ENCODE assay signal across 31 cellular contexts in genomic region chr4:6825403-6825802, GRCh38. TPM values are rescaled to one million over a fixed set of nuclear protein-coding genes. Genes with fewer than 3 reads are reported as not detected.
DNase-seq lines count a peak whose midpoint lies in the region; ATAC-seq, FAIRE-seq and TF ChIP-seq lines count a peak whose summit lies in the region.
"Had no signal": no experiment of that assay in that cellular context is flagged by ENCODE, and none has a peak within 500 bp of the region (broad histone marks: within the 10 kb centered on the region; RNA-seq: fewer than 3 reads in every experiment).

No MANE protein-coding gene starts in this region.

- no peaks in the 10 kb centered on the region for H3K27me3 Mint-ChIP-seq in CD4-positive, CD25-positive, alpha-beta regulatory T cell
- H3K27me3 Mint-ChIP-seq in activated CD8-positive, alpha-beta T cell treated with anti-CD3 and anti-CD28 coated beads, Interleukin-2, amount 10 ng/mL, durations not matched to agents 7 days and 5 days (ENCODE audit: low read depth), result no peaks in the 10 kb centered on the region
- H3K27me3 Mint-ChIP-seq in naive thymus-derived CD4-positive, alpha-beta T cell, result no peaks in the 10 kb centered on the region
- H3K27me3 Mint-ChIP-seq: activated CD4-positive, alpha-beta memory T cell treated with anti-CD3 and anti-CD28 coated beads, Interleukin-2, amount 10 ng/mL, durations not matched to agents 7 days and 5 days; CD4-positive, alpha-beta T cell; IgD-negative memory B cell had no signal

- no peak overlapping the region for H3K4me2 ChIP-seq in hepatocyte

- no peak overlapping the region for H3K27ac ChIP-seq in CD4-positive, CD25-positive, alpha-beta regulatory T cell (ENCODE audit: insufficient read depth, low read length, poor library complexity, severe bottlenecking)
- H3K27ac ChIP-seq in naive thymus-derived CD4-positive, alpha-beta T cell (ENCODE audit: low read depth, low read length), result no peak overlapping the region
- H3K27ac ChIP-seq in small intestine (ENCODE audit: low read depth in 1 of 2, low read length in 1 of 2) (no peak overlapping the region), hepatocyte (no peak overlapping the region)
- H3K27ac ChIP-seq: ascending aorta, cardiac muscle cell, esophagus muscularis mucosa, foreskin keratinocyte, Peyer's patch, prostate gland, stomach, thyroid gland had no signal

- CTCF ChIA-PET in activated CD8-positive, alpha-beta T cell treated with anti-CD3 and anti-CD28 coated beads, Interleukin-2, amount 10 ng/mL, durations not matched to agents 7 days and 5 days (lab: Charles Lee), result interaction anchor here (1.0 to 3.3 kb wide), 5 partner anchors 10 to 109 kb away, joined by 3 to 20 read pairs (median 3); no protein-coding TSS in a partner anchor
- CTCF ChIA-PET in naive thymus-derived CD4-positive, alpha-beta T cell (lab: Charles Lee), result interaction anchor here (0.6 kb wide), 1 partner anchor 9 kb away, joined by 4 read pairs; no protein-coding TSS in a partner anchor

- no peak overlapping the region for H3K4me3 Mint-ChIP-seq in CD4-positive, CD25-positive, alpha-beta regulatory T cell
- H3K4me3 Mint-ChIP-seq in activated CD8-positive, alpha-beta T cell treated with anti-CD3 and anti-CD28 coated beads, Interleukin-2, amount 10 ng/mL, durations not matched to agents 7 days and 5 days, result no peak overlapping the region
- no peak overlapping the region for H3K4me3 Mint-ChIP-seq in naive thymus-derived CD4-positive, alpha-beta T cell
- H3K4me3 Mint-ChIP-seq: activated CD4-positive, alpha-beta memory T cell treated with anti-CD3 and anti-CD28 coated beads, Interleukin-2, amount 10 ng/mL, durations not matched to agents 7 days and 5 days; activated naive CD4-positive, alpha-beta T cell treated with anti-CD3 and anti-CD28 coated beads for 36 hours; CD4-positive, alpha-beta T cell; endodermal cell had no signal

- H4K20me1 ChIP-seq in hepatocyte (ENCODE audit: insufficient read depth, poor library complexity, severe bottlenecking), result peaks cover 38% of the 10 kb centered on the region

- intact Hi-C loops in naive thymus-derived CD4-positive, alpha-beta T cell (cut with micrococcal nuclease), result no loop called here
- intact Hi-C loops in mucosa of descending colon (cut with DNase I, micrococcal nuclease), result no loop called here

- peak overlapping the region in 2 of 3 donors; percentile 39 to 69 for H3K27ac Mint-ChIP-seq in CD4-positive, CD25-positive, alpha-beta regulatory T cell
- peak overlapping the region; percentile 69 for H3K27ac Mint-ChIP-seq in activated CD8-positive, alpha-beta T cell treated with anti-CD3 and anti-CD28 coated beads, Interleukin-2, amount 10 ng/mL, durations not matched to agents 7 days and 5 days
- H3K27ac Mint-ChIP-seq in naive thymus-derived CD4-positive, alpha-beta T cell, result peak overlapping the region in 2 of 9 donors; percentile 7 to 59
- H3K27ac Mint-ChIP-seq: activated CD4-positive, alpha-beta memory T cell treated with anti-CD3 and anti-CD28 coated beads, Interleukin-2, amount 10 ng/mL, durations not matched to agents 7 days and 5 days; activated naive CD4-positive, alpha-beta T cell treated with anti-CD3 and anti-CD28 coated beads for 36 hours; CD4-positive, alpha-beta T cell; endodermal cell had no signal

- peaks cover 8 to 12% of the 10 kb centered on the region in 2 experiments for H3K9me3 ChIP-seq in CD4-positive, CD25-positive, alpha-beta regulatory T cell (ENCODE audit: control insufficient read depth in 2 of 2, low read length in 2 of 2)
- H3K9me3 ChIP-seq in naive thymus-derived CD4-positive, alpha-beta T cell (ENCODE audit: control insufficient read depth in 2 of 3, low read length in 3 of 3), result peaks cover 0 to 9% (median 0%) of the 10 kb centered on the region in 3 experiments
- no peaks in the 10 kb centered on the region for H3K9me3 ChIP-seq in small intestine (ENCODE audit: control insufficient read depth, low read depth)
- peaks cover 7% of the 10 kb centered on the region for H3K9me3 ChIP-seq in mucosa of descending colon
- peaks cover 5% of the 10 kb centered on the region for H3K9me3 ChIP-seq in hepatocyte (ENCODE audit: low read depth)
- H3K9me3 ChIP-seq: prostate gland, thyroid gland had no signal

- H3K36me3 ChIP-seq in CD4-positive, CD25-positive, alpha-beta regulatory T cell (ENCODE audit: control insufficient read depth, insufficient read depth, low read length), result peaks cover 41% of the 10 kb centered on the region
- peaks cover 0 to 41% (median 0%) of the 10 kb centered on the region in 3 experiments for H3K36me3 ChIP-seq in naive thymus-derived CD4-positive, alpha-beta T cell (ENCODE audit: control insufficient read depth in 2 of 3, insufficient read depth in 3 of 3, low read length in 3 of 3)
- H3K36me3 ChIP-seq in small intestine (ENCODE audit: control insufficient read depth in 2 of 2, insufficient read depth in 2 of 2, low read length in 2 of 2) (peaks cover 0 to 7% of the 10 kb centered on the region in 2 donors), mucosa of descending colon (ENCODE audit: low read depth) (peaks cover 4% of the 10 kb centered on the region), hepatocyte (replicated peaks; ENCODE audit: insufficient read depth, low read depth) (no peaks in the 10 kb centered on the region)
- H3K36me3 ChIP-seq: prostate gland had no signal

- peaks cover 22% of the 10 kb centered on the region for H3K36me3 Mint-ChIP-seq in CD4-positive, CD25-positive, alpha-beta regulatory T cell
- peaks cover 46% of the 10 kb centered on the region for H3K36me3 Mint-ChIP-seq in activated CD8-positive, alpha-beta T cell treated with anti-CD3 and anti-CD28 coated beads, Interleukin-2, amount 10 ng/mL, durations not matched to agents 7 days and 5 days (ENCODE audit: low read depth)
- peaks cover 6 to 60% (median 22%) of the 10 kb centered on the region in 5 donors for H3K36me3 Mint-ChIP-seq in naive thymus-derived CD4-positive, alpha-beta T cell

- peak in 1 of 3 donors; percentile 9 for DNase-seq in CD4-positive, CD25-positive, alpha-beta regulatory T cell
- peak; percentile 12 for DNase-seq in GM12865 (ENCODE audit: low read depth)
- peak; percentile 22 for DNase-seq in activated CD8-positive, alpha-beta T cell treated with anti-CD3 and anti-CD28 coated beads, Interleukin-2, amount 10 ng/mL, durations not matched to agents 7 days and 5 days
- no peak for DNase-seq in naive thymus-derived CD4-positive, alpha-beta T cell
- no peak for DNase-seq in small intestine
- DNase-seq in mucosa of descending colon, result no peak
- no peak for DNase-seq in hepatocyte (ENCODE audit: low spot score)
- DNase-seq: activated CD4-positive, alpha-beta memory T cell treated with anti-CD3 and anti-CD28 coated beads, Interleukin-2, amount 10 ng/mL, durations not matched to agents 7 days and 5 days; activated naive CD4-positive, alpha-beta T cell treated with anti-CD3 and anti-CD28 coated beads for 36 hours; CD4-positive, alpha-beta T cell; cortex of kidney; DMS 273 treated with DMSO at 0.1 percent for 48 hours; endodermal cell; foreskin keratinocyte; heart left ventricle; NCI-H1105 treated with DMSO at 0.1 percent for 48 hours; NCI-H1930; NCI-H524 treated with DMSO at 0.1 percent for 48 hours; Peyer's patch; SIG-M5; stomach; SW 1271; thyroid gland had no signal

- no peaks in the 10 kb centered on the region for H3K27me3 ChIP-seq in CD4-positive, CD25-positive, alpha-beta regulatory T cell (ENCODE audit: control insufficient read depth, insufficient read depth, low read length)
- no peaks in the 10 kb centered on the region for H3K27me3 ChIP-seq in naive thymus-derived CD4-positive, alpha-beta T cell (ENCODE audit: control insufficient read depth in 2 of 2, insufficient read depth in 2 of 2, low read length in 2 of 2)
- H3K27me3 ChIP-seq in small intestine (ENCODE audit: control insufficient read depth in 2 of 2, insufficient read depth in 2 of 2, low read length in 2 of 2) (no peaks in the 10 kb centered on the region), hepatocyte (no peaks in the 10 kb centered on the region)
- H3K27me3 ChIP-seq: ascending aorta, cardiac muscle cell, esophagus muscularis mucosa, foreskin keratinocyte, heart left ventricle, Peyer's patch, stomach, thyroid gland had no signal

- peaks cover 22 to 42% (median 32%) of the 10 kb centered on the region in 4 donors for H3K4me1 Mint-ChIP-seq in CD4-positive, CD25-positive, alpha-beta regulatory T cell
- peaks cover 15% of the 10 kb centered on the region for H3K4me1 Mint-ChIP-seq in activated CD8-positive, alpha-beta T cell treated with anti-CD3 and anti-CD28 coated beads, Interleukin-2, amount 10 ng/mL, durations not matched to agents 7 days and 5 days (ENCODE audit: low read depth)
- H3K4me1 Mint-ChIP-seq in naive thymus-derived CD4-positive, alpha-beta T cell, result peaks cover 12 to 53% (median 26%) of the 10 kb centered on the region in 7 donors

- no peak for TF ChIP-seq CTCF in GM12865 (IDR thresholded peaks at IDR 0.05; ENCODE audit: insufficient read depth, low read depth, low read length, missing control alignments)
- no peak for TF ChIP-seq CTCF in mucosa of descending colon (IDR thresholded peaks at IDR 0.05)
- no peak for TF ChIP-seq CTCF in hepatocyte (IDR thresholded peaks at IDR 0.05; ENCODE audit: poor library complexity)

- FAIRE-seq in small intestine (lab: Jason Lieb, UNC), result no peak

- WGBS in small intestine, 3 donors, result 83 to 96% (median 85%) methylated on average over 6 of the region's 6 CpGs
- 88% methylated on average over 6 of the region's 6 CpGs for WGBS in hepatocyte (ENCODE audit: low lambda C conversion rate, missing lambda C conversion rate)

- no peak for ATAC-seq in CD4-positive, CD25-positive, alpha-beta regulatory T cell (ENCODE audit: low read depth in 2 of 2)
- ATAC-seq in activated CD8-positive, alpha-beta T cell treated with anti-CD3 and anti-CD28 coated beads, Interleukin-2, amount 10 ng/mL, durations not matched to agents 7 days and 5 days, result peak; percentile 64
- ATAC-seq in naive thymus-derived CD4-positive, alpha-beta T cell, result peak; percentile 55
- no peak for ATAC-seq in mucosa of descending colon
- ATAC-seq in GM19455 (IDR thresholded peaks at IDR 0.05; ENCODE audit: unreplicated experiment), result no peak
- ATAC-seq: foreskin keratinocyte, heart left ventricle had no signal

- H3K4me3 ChIP-seq in CD4-positive, CD25-positive, alpha-beta regulatory T cell (ENCODE audit: low read depth, low read length), result no peak overlapping the region
- H3K4me3 ChIP-seq in GM12865 (ENCODE audit: low read depth, low read length) (no peak overlapping the region), small intestine (ENCODE audit: low read depth in 1 of 2, low read length in 2 of 2) (no peak overlapping the region), mucosa of descending colon (no peak overlapping the region), hepatocyte (no peak overlapping the region)
- H3K4me3 ChIP-seq in naive thymus-derived CD4-positive, alpha-beta T cell (ENCODE audit: low read length), result no peak overlapping the region
- H3K4me3 ChIP-seq: ascending aorta, cardiac muscle cell, esophagus muscularis mucosa, HAP-1, heart left ventricle, lung, Peyer's patch, prostate gland, stomach, thyroid gland had no signal

- H3K9me3 Mint-ChIP-seq in CD4-positive, CD25-positive, alpha-beta regulatory T cell, result peaks cover 0 to 8% (median 2%) of the 10 kb centered on the region in 7 donors
- H3K9me3 Mint-ChIP-seq in activated CD8-positive, alpha-beta T cell treated with anti-CD3 and anti-CD28 coated beads, Interleukin-2, amount 10 ng/mL, durations not matched to agents 7 days and 5 days (ENCODE audit: insufficient read depth), result peaks cover 15% of the 10 kb centered on the region
- H3K9me3 Mint-ChIP-seq in naive thymus-derived CD4-positive, alpha-beta T cell, result peaks cover 0 to 18% (median 6%) of the 10 kb centered on the region in 11 donors
- H3K9me3 Mint-ChIP-seq: CD4-positive, alpha-beta T cell had no signal

- H3K9me2 ChIP-seq in hepatocyte (replicated peaks; ENCODE audit: insufficient read depth), result no peaks in the 10 kb centered on the region

- POLR2A ChIA-PET in activated CD8-positive, alpha-beta T cell treated with anti-CD3 and anti-CD28 coated beads, Interleukin-2, amount 10 ng/mL, durations not matched to agents 7 days and 5 days (lab: Charles Lee), result interaction anchor here (0.7 kb wide), 1 partner anchor 48 kb away, joined by 3 read pairs; no protein-coding TSS in a partner anchor
- POLR2A ChIA-PET in naive thymus-derived CD4-positive, alpha-beta T cell (lab: Charles Lee), result no interaction called here

- H2AFZ ChIP-seq in hepatocyte, result no peak overlapping the region

- no peaks in the 10 kb centered on the region for H3K4me1 ChIP-seq in CD4-positive, CD25-positive, alpha-beta regulatory T cell (ENCODE audit: control insufficient read depth, insufficient read depth, low read length, poor library complexity, severe bottlenecking)
- no peaks in the 10 kb centered on the region for H3K4me1 ChIP-seq in naive thymus-derived CD4-positive, alpha-beta T cell (ENCODE audit: control insufficient read depth in 2 of 2, insufficient read depth in 2 of 2, low read length in 2 of 2)
- H3K4me1 ChIP-seq in small intestine (ENCODE audit: control insufficient read depth in 2 of 2, insufficient read depth in 1 of 2, low read depth in 1 of 2, low read length in 1 of 2) (no peaks in the 10 kb centered on the region), mucosa of descending colon (ENCODE audit: low read depth) (no peaks in the 10 kb centered on the region), hepatocyte (ENCODE audit: insufficient read depth) (no peaks in the 10 kb centered on the region)
- H3K4me1 ChIP-seq: foreskin keratinocyte, HAP-1, Peyer's patch, prostate gland, thyroid gland had no signal

- H3K79me2 ChIP-seq in hepatocyte, result peaks cover 87% of the 10 kb centered on the region

RNA-seq across cellular contexts. Expression of gene KIAA0232, which starts 42.9 kb away (rescaled TPM):
- total RNA-seq in CD4-positive, CD25-positive, alpha-beta regulatory T cell, result 25.3 TPM
- polyA plus RNA-seq in CD4-positive, CD25-positive, alpha-beta regulatory T cell, result 10 to 100 TPM in 2 of 4 donors, 1 to 10 TPM in 2; 5.6 to 16.7 (median 10.8) TPM
- total RNA-seq in activated CD8-positive, alpha-beta T cell treated with anti-CD3 and anti-CD28 coated beads, Interleukin-2, amount 10 ng/mL, durations not matched to agents 7 days and 5 days, result 10 to 100 TPM; 18.4 to 19.5 TPM
- total RNA-seq in naive thymus-derived CD4-positive, alpha-beta T cell, result 10 to 100 TPM; 15.7 to 24.2 (median 19.8) TPM
- 10 to 100 TPM; 12.0 to 13.3 TPM for polyA plus RNA-seq in naive thymus-derived CD4-positive, alpha-beta T cell
- polyA plus RNA-seq in small intestine (10 to 100 TPM in 1 of 3 donors, 1 to 10 TPM in 2; 6.7 to 10.5 (median 6.8) TPM), hepatocyte (11.3 TPM in 2 replicates)
- total RNA-seq in mucosa of descending colon (10 to 100 TPM; 31.5 to 47.4 (median 46.6) TPM), hepatocyte (34.3 and 38.4 TPM in 2 replicates)

Comparison
In these comparisons a context has a peak if more than half of its experiments do, and no peak if none do; other contexts are left out.
1. ATAC-seq: peak in activated CD8-positive, alpha-beta T cell treated with anti-CD3 and anti-CD28 coated beads, Interleukin-2, amount 10 ng/mL, durations not matched to agents 7 days and 5 days (single experiment) and naive thymus-derived CD4-positive, alpha-beta T cell (single experiment); none in CD4-positive, CD25-positive, alpha-beta regulatory T cell (0 of 2), mucosa of descending colon (single experiment) and GM19455 (single experiment).
2. DNase-seq: peak in GM12865 (single experiment) and activated CD8-positive, alpha-beta T cell treated with anti-CD3 and anti-CD28 coated beads, Interleukin-2, amount 10 ng/mL, durations not matched to agents 7 days and 5 days (single experiment); none in naive thymus-derived CD4-positive, alpha-beta T cell (0 of 9), small intestine (single experiment), mucosa of descending colon (0 of 3) and hepatocyte (single experiment).